In the genomic region with DNA sequence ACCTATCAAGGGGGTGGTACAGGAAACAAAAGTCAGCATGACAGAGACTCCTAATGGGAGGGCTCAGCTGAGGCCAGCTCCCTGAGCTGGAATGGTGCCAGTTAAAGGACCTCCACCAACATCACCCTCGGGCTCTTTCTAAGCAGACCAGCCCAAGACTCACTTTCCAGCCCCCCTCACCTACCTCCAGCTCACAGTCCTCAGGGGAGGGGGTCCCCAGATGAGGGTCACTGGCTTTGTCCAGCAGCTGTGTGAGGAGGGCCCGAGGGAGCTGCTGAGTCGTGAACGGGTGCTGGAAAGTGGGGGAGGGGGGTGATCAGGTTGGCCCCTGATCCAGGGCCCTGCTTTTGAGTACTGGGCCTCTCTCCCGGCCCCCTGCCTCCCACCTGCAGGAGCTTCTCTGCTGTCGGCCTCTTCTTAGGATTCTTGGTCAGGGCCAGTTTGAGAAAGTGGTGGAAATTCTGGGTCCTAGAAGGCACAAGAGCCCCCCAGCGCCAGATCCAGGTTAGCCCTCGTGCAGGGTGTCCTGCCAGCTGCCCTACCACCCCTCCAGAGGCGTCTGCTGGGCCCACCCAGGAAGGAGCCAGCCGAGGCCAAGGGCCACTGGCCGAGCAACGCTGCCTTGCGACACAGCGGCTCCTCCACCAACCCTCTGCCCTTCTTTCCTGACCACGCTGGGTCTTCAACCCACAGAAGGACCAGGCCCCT, we compare ENCODE assay signal across 1 cellular context.
TF ChIP-seq lines count a peak whose summit lies in the region.

No MANE protein-coding gene starts in this region.

TF ChIP-seq in H1, 55 proteins besides CTCF, POLR2A, EP300 and RAD21:
- no peak for TF ChIP-seq SAP30 (IDR thresholded peaks at IDR 0.05; ENCODE audit: insufficient read depth, insufficient replicate concordance, low read length)
- TF ChIP-seq ASH2L (IDR thresholded peaks at IDR 0.05; ENCODE audit: low read length): no peak
- TF ChIP-seq YY1 (IDR thresholded peaks at IDR 0.05; ENCODE audit: low read depth, low read length): no peak
- no peak for TF ChIP-seq SIX5 (IDR thresholded peaks at IDR 0.05; ENCODE audit: low read depth, low read length)
- TF ChIP-seq, protein P1, sequence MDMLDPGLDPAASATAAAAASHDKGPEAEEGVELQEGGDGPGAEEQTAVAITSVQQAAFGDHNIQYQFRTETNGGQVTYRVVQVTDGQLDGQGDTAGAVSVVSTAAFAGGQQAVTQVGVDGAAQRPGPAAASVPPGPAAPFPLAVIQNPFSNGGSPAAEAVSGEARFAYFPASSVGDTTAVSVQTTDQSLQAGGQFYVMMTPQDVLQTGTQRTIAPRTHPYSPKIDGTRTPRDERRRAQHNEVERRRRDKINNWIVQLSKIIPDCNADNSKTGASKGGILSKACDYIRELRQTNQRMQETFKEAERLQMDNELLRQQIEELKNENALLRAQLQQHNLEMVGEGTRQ (IDR thresholded peaks at IDR 0.05; ENCODE audit: low read length): no peak
TF ChIP-seq in H1: peak in this region for 0.
